Comparison of ENCODE assay signal across 8 cellular contexts in the genomic region with DNA sequence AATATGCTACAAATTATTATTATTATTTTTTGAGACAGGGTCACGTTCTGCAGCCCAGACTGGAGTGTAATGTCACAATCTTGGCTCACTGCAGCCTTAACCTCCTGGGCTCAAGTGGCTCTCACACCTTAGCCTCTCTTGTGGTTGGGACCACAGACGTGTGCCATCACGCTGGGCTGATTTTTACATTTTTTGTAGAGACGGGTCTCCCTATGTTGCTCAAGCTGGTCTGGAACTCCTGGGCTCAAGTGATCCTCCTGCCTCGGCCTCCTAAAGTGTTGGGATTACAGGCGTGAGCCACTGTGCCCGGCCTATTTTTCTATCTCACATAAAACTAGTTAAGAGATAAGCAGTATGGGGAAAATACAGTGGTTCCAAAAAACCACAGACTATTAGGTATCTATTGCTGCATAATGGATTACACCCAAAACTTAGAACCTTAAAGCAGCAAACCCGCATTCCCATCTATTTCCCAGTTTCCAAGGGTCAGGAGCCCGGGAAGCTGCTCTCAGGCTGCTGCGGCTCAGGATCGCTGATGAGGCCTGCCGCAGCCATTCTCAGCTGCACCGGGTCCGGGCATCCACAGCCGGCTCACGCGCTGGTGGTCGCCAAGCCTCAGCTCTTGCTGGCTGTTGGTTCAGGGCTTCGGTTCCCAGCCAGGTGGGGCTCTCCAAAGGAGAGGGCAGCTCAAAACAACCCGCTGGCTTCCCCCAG.
DNase-seq lines count a peak whose midpoint lies in the region; TF ChIP-seq lines count a peak whose summit lies in the region.

No MANE protein-coding gene starts in this region.

- peaks cover 6% of the 10 kb centered on the region; the same call in 1 of the 2 replicates for H3K4me1 ChIP-seq in ES-I3 (ENCODE audit: insufficient read depth, low read length)
- peaks cover 12 to 24% (median 20%) of the 10 kb centered on the region in 4 donors for H3K4me1 ChIP-seq in esophagus muscularis mucosa

- CTCF ChIA-PET in RWPE1 (lab: Yijun Ruan, JAX) = interaction anchor here (0.8 to 1.7 kb wide), 5 partner anchors 10 to 186 kb away, joined by 3 to 6 read pairs (median 4); no protein-coding TSS in a partner anchor

- no peaks in the 10 kb centered on the region for H3K36me3 ChIP-seq in ES-I3 (ENCODE audit: insufficient read depth, low read length)
- H3K36me3 ChIP-seq in esophagus muscularis mucosa = no peaks in the 10 kb centered on the region

- H3K9me3 ChIP-seq in ES-I3 (ENCODE audit: control insufficient read depth, insufficient read depth, low read length) = no peaks in the 10 kb centered on the region
- no peaks in the 10 kb centered on the region for H3K9me3 ChIP-seq in esophagus muscularis mucosa

- H3K27ac ChIP-seq in RWPE1 (peak overlapping the region; percentile 85), esophagus muscularis mucosa (replicated peaks in 1 of 4) (peak overlapping the region in 2 of 4 donors; percentile 64 to 74)

- TF ChIP-seq CTCF in RWPE1 (conservative IDR thresholded peaks at IDR 0.05; ENCODE audit: low read depth) (peak; percentile 38; the same call in 1 of the 2 replicates), esophagus muscularis mucosa (IDR thresholded peaks at IDR 0.05) (peak in 1 of 3 experiments; percentile 24)

- TF ChIP-seq POLR2A in esophagus muscularis mucosa (IDR thresholded peaks at IDR 0.05; ENCODE audit: low read depth) = no peak

- WGBS in esophagus muscularis mucosa = 65% methylated on average over 14 of the region's 20 CpGs

- intact Hi-C loops in esophagus muscularis mucosa (cut with DNase I) = loop anchor here (2.0 to 5.0 kb wide), 2 partner anchors 186 to 242 kb away; no protein-coding TSS in a partner anchor

- TF ChIP-seq EP300 in esophagus muscularis mucosa (IDR thresholded peaks at IDR 0.05) = no peak

- peak overlapping the region; percentile 66 to 76 (median 74) for H3K4me3 ChIP-seq in esophagus muscularis mucosa

- POLR2A ChIA-PET in RWPE1 (lab: Yijun Ruan, JAX; ENCODE audit: low non-redundant PET) = interaction anchor here (1.1 kb wide), 1 partner anchor 218 kb away, joined by 4 read pairs; no protein-coding TSS in a partner anchor

- H3K27me3 ChIP-seq in esophagus muscularis mucosa = no peaks in the 10 kb centered on the region

- no peak for DNase-seq in RWPE1 (ENCODE audit: low spot score)
- DNase-seq in esophagus muscularis mucosa (ENCODE audit: extremely low spot score) = no peak
- DNase-seq in retina = peak; percentile 82
- DNase-seq in LoVo (ENCODE audit: low spot score) = no peak
- no peak for DNase-seq in NCI-H187 (lab: John Stamatoyannopoulos, UW)
- no peak for DNase-seq in NCI-H1092 (lab: John Stamatoyannopoulos, UW)
- no peak for DNase-seq in medulla oblongata (ENCODE audit: extremely low spot score)

- H3K9ac ChIP-seq in ES-I3 (ENCODE audit: low read depth, low read length) = peak overlapping the region; percentile 94
